In genomic region chr14:59254146-59254910, GRCh38 we compare ENCODE assay signal across 8 cellular contexts.
DNase-seq lines count a peak whose midpoint lies in the region; ATAC-seq and TF ChIP-seq lines count a peak whose summit lies in the region.

No MANE protein-coding gene starts in this region.

- H3K36me3 ChIP-seq in ACC112 (ENCODE audit: insufficient read depth, low read length), result no peaks in the 10 kb centered on the region
- no peaks in the 10 kb centered on the region for H3K36me3 ChIP-seq in mesendoderm (ENCODE audit: control insufficient read depth, insufficient read depth, low read length)

- H2BK15ac ChIP-seq in mesendoderm (replicated peaks; ENCODE audit: low read depth), result no peak overlapping the region

- no peak overlapping the region for H3K4me2 ChIP-seq in mesendoderm (ENCODE audit: low read length)

- H3K27ac ChIP-seq in ACC112 (ENCODE audit: low read depth, low read length), result peak overlapping the region; percentile 95
- peak overlapping the region; percentile 56 for H3K27ac ChIP-seq in caudate nucleus (ENCODE audit: low read depth, low read length)
- no peak overlapping the region for H3K27ac ChIP-seq in mesendoderm (ENCODE audit: low read depth, low read length)

- H3K9me3 Mint-ChIP-seq in Calu3 (ENCODE audit: low read depth, unreplicated experiment), result no peaks in the 10 kb centered on the region

- peaks cover 46% of the 10 kb centered on the region for H3K4me1 ChIP-seq in ACC112 (ENCODE audit: control insufficient read depth, insufficient read depth, low read length, unreplicated experiment)
- H3K4me1 ChIP-seq in mesendoderm (ENCODE audit: control insufficient read depth, low read depth, low read length), result peaks cover 9% of the 10 kb centered on the region

- no peak overlapping the region for H3K4ac ChIP-seq in mesendoderm (ENCODE audit: low read depth, low read length)

- H4K5ac ChIP-seq in mesendoderm (ENCODE audit: low read length), result no peak overlapping the region

- H3K4me3 ChIP-seq in ACC112 (ENCODE audit: low read depth, low read length), result peak overlapping the region; percentile 58
- H3K4me3 ChIP-seq in mesendoderm (ENCODE audit: low read length), result no peak overlapping the region

- H3K9ac ChIP-seq in mesendoderm (ENCODE audit: low read length), result no peak overlapping the region

- peak in 52 of 76 experiments; percentile 3 to 57 (median 28) for DNase-seq in HUDEP-2 (lab: John Stamatoyannopoulos, UW; ENCODE audit: unreplicated experiment in 76 of 76)
- peak in 10 of 61 donors; percentile 4 to 34 (median 12) for DNase-seq in caudate nucleus (lab: John Stamatoyannopoulos, UW)
- peak; percentile 45 for DNase-seq in mesendoderm
- DNase-seq in Calu3, result no peak
- no peak for DNase-seq in stimulated activated CD4-positive, alpha-beta T cell treated with anti-CD3 and anti-CD28 coated beads, Interleukin-4, amount 100 ng/mL, for 4 hours

- no peak overlapping the region for H2AFZ ChIP-seq in ACC112 (ENCODE audit: low read length, unreplicated experiment)

- H3K23ac ChIP-seq in mesendoderm (ENCODE audit: low read length), result no peak overlapping the region

- peaks cover 6% of the 10 kb centered on the region for H3K79me1 ChIP-seq in mesendoderm (ENCODE audit: low read length)

- BruUV-seq in Calu3 (replicated peaks; lab: Mats Ljungman, UMichigan), result no TSS peak

- no peak overlapping the region for H3K27ac Mint-ChIP-seq in Calu3 (ENCODE audit: unreplicated experiment)

- H3K27me3 ChIP-seq in ACC112 (ENCODE audit: insufficient read depth, low read length) (no peaks in the 10 kb centered on the region), mesendoderm (ENCODE audit: insufficient read depth, low read length, poor library complexity) (no peaks in the 10 kb centered on the region)

- no peaks in the 10 kb centered on the region for H3K36me3 Mint-ChIP-seq in Calu3 (ENCODE audit: insufficient read depth, unreplicated experiment)

- no peaks in the 10 kb centered on the region for H3K4me1 Mint-ChIP-seq in Calu3 (ENCODE audit: low read depth, unreplicated experiment)

- no peaks in the 10 kb centered on the region for H3K27me3 Mint-ChIP-seq in Calu3 (ENCODE audit: unreplicated experiment)

- CTCF ChIA-PET in Calu3 (lab: Charles Lee), result no interaction called here

- TF ChIP-seq CTCF in Calu3 (IDR thresholded peaks at IDR 0.05; ENCODE audit: unreplicated experiment), result no peak

- no peak overlapping the region for H2BK5ac ChIP-seq in mesendoderm (ENCODE audit: low read length)

- no peak overlapping the region for H4K8ac ChIP-seq in mesendoderm (ENCODE audit: low read depth, low read length)

- ATAC-seq in HG03108 (IDR thresholded peaks at IDR 0.05; ENCODE audit: unreplicated experiment), result no peak
- no peak for ATAC-seq in HG03196 (IDR thresholded peaks at IDR 0.05; ENCODE audit: unreplicated experiment)

- H2AK5ac ChIP-seq in mesendoderm (ENCODE audit: low read length), result no peak overlapping the region

- no peak overlapping the region for H3K18ac ChIP-seq in mesendoderm (ENCODE audit: low read length)

- no peak overlapping the region for H3K4me3 Mint-ChIP-seq in Calu3 (ENCODE audit: low read depth, unreplicated experiment)

- H3K79me2 ChIP-seq in ACC112 (ENCODE audit: control insufficient read depth, insufficient read depth, low read length, unreplicated experiment) (peaks cover 30% of the 10 kb centered on the region), mesendoderm (ENCODE audit: control insufficient read depth, insufficient read depth, low read length) (no peaks in the 10 kb centered on the region)

- H3K56ac ChIP-seq in mesendoderm (ENCODE audit: low read length), result no peak overlapping the region

- intact Hi-C loops in Calu3 (cut with micrococcal nuclease; ENCODE audit: unreplicated experiment), result no loop called here

- WGBS in mesendoderm (ENCODE audit: extremely low coverage, insufficient coverage, low lambda C conversion rate), result no CpG with 5 or more reads among the region's 7 CpGs

- H2BK120ac ChIP-seq in mesendoderm (ENCODE audit: low read depth, low read length), result peak overlapping the region; percentile 23

Comparison
In these comparisons a context has a peak if more than half of its experiments do, and no peak if none do; other contexts are left out.
1. DNase-seq: peak in HUDEP-2 (52 of 76) and mesendoderm (single experiment); none in Calu3 (single experiment) and stimulated activated CD4-positive, alpha-beta T cell treated with anti-CD3 and anti-CD28 coated beads, Interleukin-4, amount 100 ng/mL, for 4 hours (0 of 2).